In genomic region chr1:8764301-8764937, GRCh38 we compare ENCODE assay signal across 17 cellular contexts. TPM values are rescaled to one million over a fixed set of nuclear protein-coding genes. Genes with fewer than 3 reads are reported as not detected.
DNase-seq lines count a peak whose midpoint lies in the region; ATAC-seq and TF ChIP-seq lines count a peak whose summit lies in the region.
"Had no signal": no experiment of that assay in that cellular context is flagged by ENCODE, and none has a peak within 500 bp of the region (broad histone marks: within the 10 kb centered on the region; RNA-seq: fewer than 3 reads in every experiment).

No MANE protein-coding gene starts in this region.

- ATAC-seq in WTC11 (no peak), HG03139 (IDR thresholded peaks at IDR 0.05; ENCODE audit: unreplicated experiment) (no peak)
- ATAC-seq: natural killer cell had no signal

- H3K36me3 ChIP-seq in HEK293 (ENCODE audit: control insufficient read depth in 2 of 2, insufficient read depth in 1 of 2, low read length in 2 of 2) (no peaks in the 10 kb centered on the region), neural progenitor cell (no peaks in the 10 kb centered on the region)
- H3K36me3 ChIP-seq: BE2C had no signal

- H3K9ac ChIP-seq in neural progenitor cell = no peak overlapping the region

- H3K4me2 ChIP-seq in neural progenitor cell = no peak overlapping the region

- CTCF ChIA-PET in HEK293 (lab: Yijun Ruan, JAX) = interaction anchor here (0.5 to 0.7 kb wide), 5 partner anchors 16 to 302 kb away, joined by 3 to 4 read pairs (median 3); no protein-coding TSS in a partner anchor
- CTCF ChIA-PET in WTC11 (lab: Charles Lee) = interaction anchor here (0.8 to 1.6 kb wide), 7 partner anchors 11 to 241 kb away, joined by 3 to 7 read pairs (median 3); no protein-coding TSS in a partner anchor

- no peaks in the 10 kb centered on the region for H3K27me3 Mint-ChIP-seq in WTC11 (ENCODE audit: low read depth)
- no peaks in the 10 kb centered on the region for H3K27me3 Mint-ChIP-seq in neural progenitor cell (ENCODE audit: insufficient read depth, low read depth)
- H3K27me3 Mint-ChIP-seq: activated CD4-positive, alpha-beta memory T cell treated with anti-CD3 and anti-CD28 coated beads, Interleukin-2, amount 10 ng/mL, durations not matched to agents 7 days and 5 days; activated naive CD8-positive, alpha-beta T cell treated with anti-CD3 and anti-CD28 coated beads, Interleukin-2, amount 10 ng/mL, durations not matched to agents 7 days and 5 days had no signal

- H3K27ac Mint-ChIP-seq in WTC11 (peak overlapping the region; percentile 60), neural progenitor cell (peak overlapping the region; percentile 27)
- H3K27ac Mint-ChIP-seq: activated CD4-positive, alpha-beta memory T cell treated with anti-CD3 and anti-CD28 coated beads, Interleukin-2, amount 10 ng/mL, durations not matched to agents 7 days and 5 days; activated naive CD8-positive, alpha-beta T cell treated with anti-CD3 and anti-CD28 coated beads, Interleukin-2, amount 10 ng/mL, durations not matched to agents 7 days and 5 days had no signal

- H3K27ac ChIP-seq in HEK293 (ENCODE audit: extremely low read depth, low read depth, low read length) (no peak overlapping the region; the same call in 1 of the 2 replicates), neural progenitor cell (peak overlapping the region; percentile 15)

- H3K9me3 ChIP-seq in HEK293 (ENCODE audit: control insufficient read depth, insufficient read depth, low read depth, low read length) (no peaks in the 10 kb centered on the region), neural progenitor cell (ENCODE audit: low read depth) (no peaks in the 10 kb centered on the region)
- H3K9me3 ChIP-seq: BE2C had no signal

- POLR2A ChIA-PET in HEK293 (lab: Yijun Ruan, JAX) (no interaction called here), WTC11 (lab: Charles Lee) (no interaction called here)

- DNase-seq in GM12865 (ENCODE audit: low read depth) (peak; percentile 50), WTC11 (ENCODE audit: low spot score) (no peak), neural progenitor cell (ENCODE audit: low spot score) (no peak), NCI-H1105 (lab: John Stamatoyannopoulos, UW) (no peak), RKO (ENCODE audit: low spot score) (no peak)
- DNase-seq in effector CD4-positive, alpha-beta T cell = no peak
- DNase-seq: activated CD4-positive, alpha-beta memory T cell treated with anti-CD3 and anti-CD28 coated beads, Interleukin-2, amount 10 ng/mL, durations not matched to agents 7 days and 5 days; activated naive CD8-positive, alpha-beta T cell treated with anti-CD3 and anti-CD28 coated beads, Interleukin-2, amount 10 ng/mL, durations not matched to agents 7 days and 5 days; activated T-cell treated with anti-CD3 and anti-CD28 coated beads, Interleukin-2, amount 50 U/mL, for 48 hours; BE2C; cerebellar nuclear complex; DMS79; natural killer cell; NCI-H2081 treated with DMSO at 0.1 percent for 48 hours; NCI-H524 treated with DMSO at 0.1 percent for 48 hours had no signal

- peaks cover 79% of the 10 kb centered on the region for H4K20me1 ChIP-seq in neural progenitor cell (ENCODE audit: low read depth)

- peaks cover 99% of the 10 kb centered on the region for H3K79me2 ChIP-seq in neural progenitor cell (ENCODE audit: low read depth)

- no peak overlapping the region for H3K4me3 Mint-ChIP-seq in WTC11
- H3K4me3 Mint-ChIP-seq in neural progenitor cell = no peak overlapping the region
- H3K4me3 Mint-ChIP-seq: activated CD4-positive, alpha-beta memory T cell treated with anti-CD3 and anti-CD28 coated beads, Interleukin-2, amount 10 ng/mL, durations not matched to agents 7 days and 5 days; activated naive CD8-positive, alpha-beta T cell treated with anti-CD3 and anti-CD28 coated beads, Interleukin-2, amount 10 ng/mL, durations not matched to agents 7 days and 5 days; natural killer cell had no signal

- H3K9me3 Mint-ChIP-seq in WTC11 = no peaks in the 10 kb centered on the region
- no peaks in the 10 kb centered on the region for H3K9me3 Mint-ChIP-seq in neural progenitor cell
- H3K9me3 Mint-ChIP-seq: activated CD4-positive, alpha-beta memory T cell treated with anti-CD3 and anti-CD28 coated beads, Interleukin-2, amount 10 ng/mL, durations not matched to agents 7 days and 5 days; activated naive CD8-positive, alpha-beta T cell treated with anti-CD3 and anti-CD28 coated beads, Interleukin-2, amount 10 ng/mL, durations not matched to agents 7 days and 5 days; natural killer cell had no signal

- no peak overlapping the region for H2AFZ ChIP-seq in neural progenitor cell (replicated peaks)

- H3K27me3 ChIP-seq in neural progenitor cell = no peaks in the 10 kb centered on the region
- H3K27me3 ChIP-seq: BE2C had no signal

- peak overlapping the region; percentile 11 for H3K4me3 ChIP-seq in GM12865 (ENCODE audit: low read depth, low read length)
- no peak overlapping the region for H3K4me3 ChIP-seq in HEK293 (ENCODE audit: low read depth, low read length)
- no peak overlapping the region for H3K4me3 ChIP-seq in neural progenitor cell

- H3K4me1 Mint-ChIP-seq in WTC11 = peaks cover 26% of the 10 kb centered on the region
- peaks cover 15% of the 10 kb centered on the region for H3K4me1 Mint-ChIP-seq in neural progenitor cell

- H3F3A ChIP-seq in neural progenitor cell (ENCODE audit: low read depth) = peaks cover 13% of the 10 kb centered on the region

- TF ChIP-seq CTCF in GM12865 (IDR thresholded peaks at IDR 0.05; ENCODE audit: insufficient read depth, low read depth, low read length, missing control alignments) (no peak), HEK293 (tag by site-specific recombination; IDR thresholded peaks at IDR 0.05) (no peak), WTC11 (IDR thresholded peaks at IDR 0.05) (no peak), neural progenitor cell (IDR thresholded peaks at IDR 0.05) (no peak)

- H3K4me1 ChIP-seq in HEK293 (ENCODE audit: control insufficient read depth, insufficient read depth, low read length) (peaks cover 5% of the 10 kb centered on the region), neural progenitor cell (peaks cover 13% of the 10 kb centered on the region)
- H3K4me1 ChIP-seq: BE2C had no signal

- no peaks in the 10 kb centered on the region for H3K36me3 Mint-ChIP-seq in WTC11
- H3K36me3 Mint-ChIP-seq in neural progenitor cell = peaks cover 14% of the 10 kb centered on the region
- H3K36me3 Mint-ChIP-seq: natural killer cell had no signal

TF ChIP-seq in HEK293, 187 proteins besides CTCF, POLR2A, EP300 and RAD21:
- 0 out of 2 replicates have a peak, but pooled peaks have one; percentile 12 for TF ChIP-seq GFI1B (tag by site-specific recombination; IDR thresholded peaks at IDR 0.05)
- no peak for TF ChIP-seq ZFP37 (tag by site-specific recombination; IDR thresholded peaks at IDR 0.05)
- TF ChIP-seq ZNF18 (tag by site-specific recombination; IDR thresholded peaks at IDR 0.05) = peak; percentile 60; the same call in 1 of the 2 replicates
- TF ChIP-seq ZNF155 (tag by site-specific recombination; IDR thresholded peaks at IDR 0.05) = no peak
TF ChIP-seq in HEK293: peak in this region for 2.

TF ChIP-seq in WTC11, 78 proteins besides CTCF, POLR2A, EP300 and RAD21 (continues in another document):
- TF ChIP-seq ELF4 (CRISPR knock-in tag; IDR thresholded peaks at IDR 0.05; ENCODE audit: low read depth) (no peak), NR3C1 (CRISPR knock-in tag; conservative IDR thresholded peaks at IDR 0.05; ENCODE audit: low read depth) (no peak), ARID4B (CRISPR knock-in tag; IDR thresholded peaks at IDR 0.05; ENCODE audit: borderline replicate concordance) (no peak)
- TF ChIP-seq, protein P1, sequence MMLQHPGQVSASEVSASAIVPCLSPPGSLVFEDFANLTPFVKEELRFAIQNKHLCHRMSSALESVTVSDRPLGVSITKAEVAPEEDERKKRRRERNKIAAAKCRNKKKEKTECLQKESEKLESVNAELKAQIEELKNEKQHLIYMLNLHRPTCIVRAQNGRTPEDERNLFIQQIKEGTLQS (CRISPR knock-in tag; conservative IDR thresholded peaks at IDR 0.05) = no peak

RNA-seq across cellular contexts. Expression of gene RERE, which starts 53.0 kb away (rescaled TPM):
- total RNA-seq in WTC11 (2021) = 122 to 161 TPM (median 124 TPM) in 3 replicates
- total RNA-seq in neural progenitor cell (ENCODE audit: low replicate concordance) = 29.8 and 46.5 TPM in 2 replicates
